2 cellular contexts compared by ENCODE assay signal in the genomic region with DNA sequence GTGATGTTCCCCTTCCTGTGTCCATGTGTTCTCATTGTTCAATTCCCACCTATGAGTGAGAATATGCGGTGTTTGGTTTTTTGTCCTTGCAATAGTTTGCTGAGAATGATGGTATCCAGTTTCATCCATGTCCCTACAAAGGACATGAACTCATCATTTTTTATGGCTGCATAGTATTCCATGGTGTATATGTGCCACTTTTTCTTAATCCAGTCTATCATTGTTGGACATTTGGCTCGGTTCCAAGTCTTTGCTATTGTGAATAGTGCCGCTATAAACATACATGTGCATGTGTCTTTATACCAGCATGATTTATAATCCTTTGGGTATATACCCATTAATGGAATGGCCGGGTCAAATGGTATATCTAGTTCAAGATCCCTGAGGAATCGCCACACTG.
DNase-seq lines count a peak whose midpoint lies in the region; ATAC-seq, FAIRE-seq and TF ChIP-seq lines count a peak whose summit lies in the region.
"Not testable (repeated sequence)": the region's sequence is repeated elsewhere in the genome, so short reads cannot be mapped to it uniquely, and the experiment has no call there.

No MANE protein-coding gene starts in this region.

- 3% methylated on average over 5 of the region's 5 CpGs for WGBS in K562 (ENCODE audit: insufficient coverage, low coverage, missing lambda C conversion rate)

- BruUV-seq in K562 (replicated peaks; lab: Mats Ljungman, UMichigan), result not testable (repeated sequence)

- TF ChIP-seq CTCF in HEK293 (tag by site-specific recombination; IDR thresholded peaks at IDR 0.05); K562 (IDR thresholded peaks at IDR 0.05 in 2 of 3, conservative IDR thresholded peaks at IDR 0.05 in 1 of 3; ENCODE audit: insufficient read depth in 2 of 3, low read depth in 1 of 3, low read length in 3 of 3): not testable (repeated sequence)

- TF ChIP-seq POLR2A in K562 (conservative IDR thresholded peaks at IDR 0.05), result not testable (repeated sequence)

- DNase-seq in K562 (ENCODE audit: extremely low read depth in 1 of 4, low spot score in 3 of 4), result not testable (repeated sequence)

- in situ Hi-C loops in K562 (cut with MboI), result not testable (repeated sequence)

- H3K9me1 ChIP-seq in K562 (ENCODE audit: control insufficient read depth, insufficient read depth, low read length), result not testable (repeated sequence)

- CTCF ChIA-PET in HEK293 (lab: Yijun Ruan, JAX); K562 (lab: Yijun Ruan, JAX; ENCODE audit: low intra/inter-chr PET ratio): not testable (repeated sequence)

- POLR2A ChIA-PET in HEK293 (lab: Yijun Ruan, JAX); K562 (lab: Yijun Ruan, JAX): not testable (repeated sequence)

- not testable (repeated sequence) for H4K20me1 ChIP-seq in K562 (replicated peaks; ENCODE audit: control insufficient read depth, insufficient read depth, low read length)

- H3K36me3 ChIP-seq in HEK293 (ENCODE audit: control insufficient read depth in 2 of 2, insufficient read depth in 1 of 2, low read length in 2 of 2); K562 (ENCODE audit: control insufficient read depth, insufficient read depth, low read length): not testable (repeated sequence)

- H3K27me3 ChIP-seq in K562 (ENCODE audit: control insufficient read depth in 2 of 2, insufficient read depth in 2 of 2, low read length in 2 of 2), result not testable (repeated sequence)

- H3K27ac ChIP-seq in HEK293 (ENCODE audit: extremely low read depth, low read depth, low read length); K562 (ENCODE audit: extremely low read depth, low read depth, low read length): not testable (repeated sequence)

- H3K79me2 ChIP-seq in K562 (ENCODE audit: control insufficient read depth, insufficient read depth, low read length), result not testable (repeated sequence)

- not testable (repeated sequence) for ATAC-seq in K562

- intact Hi-C loops in K562 (cut with micrococcal nuclease), result not testable (repeated sequence)

- not testable (repeated sequence) for TF ChIP-seq EP300 in K562 (IDR thresholded peaks at IDR 0.05; ENCODE audit: low read length)

- TF ChIP-seq RAD21 in K562 (CRISPR knock-in tag; conservative IDR thresholded peaks at IDR 0.05 in 1 of 2, IDR thresholded peaks at IDR 0.05 in 1 of 2), result not testable (repeated sequence)

- H3K4me1 ChIP-seq in HEK293 (ENCODE audit: control insufficient read depth, insufficient read depth, low read length); K562 (replicated peaks in 1 of 2; ENCODE audit: control insufficient read depth in 2 of 2, insufficient read depth in 2 of 2, low read length in 2 of 2): not testable (repeated sequence)

- not testable (repeated sequence) for H3K9ac ChIP-seq in K562 (ENCODE audit: insufficient read depth in 1 of 2, low read depth in 2 of 2, low read length in 2 of 2)

- H3K4me2 ChIP-seq in K562 (ENCODE audit: insufficient read depth, low read length), result not testable (repeated sequence)

- H3K9me3 ChIP-seq in HEK293 (ENCODE audit: control insufficient read depth, insufficient read depth, low read depth, low read length); K562 (replicated peaks; ENCODE audit: control insufficient read depth, insufficient read depth, low read depth, low read length): not testable (repeated sequence)

- not testable (repeated sequence) for H2AFZ ChIP-seq in K562 (ENCODE audit: low read depth, low read length)

- not testable (repeated sequence) for H3K4me3 ChIP-seq in HEK293 (ENCODE audit: low read depth, low read length); K562

- FAIRE-seq in K562 (lab: Jason Lieb, UNC), result not testable (repeated sequence)

TF ChIP-seq in HEK293, 187 proteins besides CTCF, POLR2A, EP300 and RAD21:
- peak; percentile 64; the same call in 1 of the 2 replicates for TF ChIP-seq ZNF146 (tag by site-specific recombination; IDR thresholded peaks at IDR 0.05)

TF ChIP-seq in K562, 482 proteins besides CTCF, POLR2A, EP300 and RAD21:
- TF ChIP-seq NFIC (IDR thresholded peaks at IDR 0.05), result peak; percentile 55; the same call in 1 of the 2 replicates
